18 cellular contexts compared by ENCODE assay signal in genomic region chr15:69116391-69116790, GRCh38. TPM values are rescaled to one million over a fixed set of nuclear protein-coding genes. Genes with fewer than 3 reads are reported as not detected.
A peak's percentile ranks its signal among the peaks of the same experiment; 100 is the strongest.
DNase-seq lines count a peak whose midpoint lies in the region; ATAC-seq, FAIRE-seq and TF ChIP-seq lines count a peak whose summit lies in the region.
"Had no signal": no experiment of that assay in that cellular context is flagged by ENCODE, and none has a peak within 500 bp of the region (broad histone marks: within the 10 kb centered on the region; RNA-seq: fewer than 3 reads in every experiment).

No MANE protein-coding gene starts in this region.

- H3K4me3 ChIP-seq in GM23338 = no peak overlapping the region
- H3K4me3 ChIP-seq in endodermal cell (ENCODE audit: low read length) = no peak overlapping the region
- no peak overlapping the region for H3K4me3 ChIP-seq in kidney (ENCODE audit: low read length in 2 of 2)
- H3K4me3 ChIP-seq: A549 had no signal

- intact Hi-C loops in kidney (cut with DNase I) = no loop called here

- H3K79me2 ChIP-seq in GM23338 (replicated peaks; ENCODE audit: insufficient read depth) = no peaks in the 10 kb centered on the region

- H3K9ac ChIP-seq in endodermal cell (ENCODE audit: extremely low read depth, low read length, poor library complexity, severe bottlenecking) (no peak overlapping the region), kidney (ENCODE audit: low read length in 2 of 2) (no peak overlapping the region)

- peaks cover 70% of the 10 kb centered on the region for H3K4me1 Mint-ChIP-seq in GM23338
- H3K4me1 Mint-ChIP-seq in endodermal cell = peaks cover 54% of the 10 kb centered on the region

- H3K27ac Mint-ChIP-seq in GM23338 = no peak overlapping the region
- no peak overlapping the region for H3K27ac Mint-ChIP-seq in endodermal cell
- H3K27ac Mint-ChIP-seq: CD4-positive, alpha-beta memory T cell had no signal

- WGBS in endodermal cell (ENCODE audit: insufficient coverage in 1 of 2, insufficient read length in 1 of 2), 2 experiments = 35 to 60% methylated on average over 1 to 3 of the region's 4 CpGs

- no peaks in the 10 kb centered on the region for H3K9me2 ChIP-seq in GM23338 (ENCODE audit: insufficient read depth)

- peak overlapping the region; percentile 48 for H3K4me2 ChIP-seq in GM23338
- H3K4me2 ChIP-seq: A549 had no signal

- H3K36me3 ChIP-seq in GM23338 (ENCODE audit: insufficient read depth) (no peaks in the 10 kb centered on the region), endodermal cell (ENCODE audit: control insufficient read depth, insufficient read depth, low read length) (no peaks in the 10 kb centered on the region), kidney (ENCODE audit: control insufficient read depth in 1 of 2, insufficient read depth in 2 of 2, low read length in 2 of 2) (no peaks in the 10 kb centered on the region)
- H3K36me3 ChIP-seq: BE2C had no signal

- peaks cover 66% of the 10 kb centered on the region for H3K27me3 ChIP-seq in GM23338 (ENCODE audit: insufficient read depth)
- no peaks in the 10 kb centered on the region for H3K27me3 ChIP-seq in endodermal cell (ENCODE audit: control insufficient read depth, insufficient read depth, low read length, poor library complexity, severe bottlenecking)
- H3K27me3 ChIP-seq: BE2C had no signal

- H3K9me3 Mint-ChIP-seq in GM23338 = no peaks in the 10 kb centered on the region; the same call in 2 of the 3 replicates
- H3K9me3 Mint-ChIP-seq in endodermal cell = no peaks in the 10 kb centered on the region
- H3K9me3 Mint-ChIP-seq: CD4-positive, alpha-beta memory T cell had no signal

- DNase-seq in GM23338 (ENCODE audit: low spot score) (peak; percentile 58), NCI-H69 (lab: John Stamatoyannopoulos, UW) (peak; percentile 28), endodermal cell (peak; percentile 65), islet precursor cell (peak; percentile 75), A172 (ENCODE audit: low spot score) (no peak), HK-2 (ENCODE audit: unreplicated experiment) (no peak), kidney (no peak)
- DNase-seq in activated CD4-positive, alpha-beta T cell treated with anti-CD3 and anti-CD28 coated beads for 1 hour = no peak
- DNase-seq: BE2C; CD4-positive, alpha-beta memory T cell; DMS79 had no signal

- no peak overlapping the region for H2AFZ ChIP-seq in GM23338

- H3K27ac ChIP-seq in GM23338 (ENCODE audit: low read depth) (no peak overlapping the region), endodermal cell (ENCODE audit: low read depth, low read length) (no peak overlapping the region), kidney (ENCODE audit: low read depth in 2 of 2, low read length in 2 of 2) (no peak overlapping the region)
- H3K27ac ChIP-seq: A549, C4-2B had no signal

- TF ChIP-seq CTCF in GM23338 (conservative IDR thresholded peaks at IDR 0.05; ENCODE audit: low read depth in 2 of 2) = no peak
- no peak for TF ChIP-seq CTCF in endodermal cell (conservative IDR thresholded peaks at IDR 0.05)
- TF ChIP-seq CTCF in kidney (IDR thresholded peaks at IDR 0.05; ENCODE audit: borderline replicate concordance, extremely low read depth, insufficient read depth) = no peak

- no peaks in the 10 kb centered on the region for H3K9me3 ChIP-seq in endodermal cell (ENCODE audit: control insufficient read depth, low read length)
- no peaks in the 10 kb centered on the region for H3K9me3 ChIP-seq in kidney (ENCODE audit: control insufficient read depth in 1 of 2, low read length in 2 of 2)
- H3K9me3 ChIP-seq: A549, BE2C had no signal

- no peaks in the 10 kb centered on the region for H3K36me3 Mint-ChIP-seq in GM23338 (ENCODE audit: low read depth)
- no peaks in the 10 kb centered on the region for H3K36me3 Mint-ChIP-seq in endodermal cell (ENCODE audit: low read depth)
- H3K36me3 Mint-ChIP-seq: CD4-positive, alpha-beta memory T cell had no signal

- H3K4me1 ChIP-seq in GM23338 (ENCODE audit: insufficient read depth) (peaks cover 59% of the 10 kb centered on the region), endodermal cell (ENCODE audit: control insufficient read depth, insufficient read depth, low read length) (peaks cover 22% of the 10 kb centered on the region), kidney (ENCODE audit: control insufficient read depth in 1 of 2, insufficient read depth in 1 of 2, low read depth in 1 of 2, low read length in 2 of 2) (no peaks in the 10 kb centered on the region)
- H3K4me1 ChIP-seq: A549 had no signal

- peaks cover 22% of the 10 kb centered on the region for H3F3A ChIP-seq in GM23338 (replicated peaks; ENCODE audit: low read depth)

- peak; percentile 49 for ATAC-seq in GM23338
- ATAC-seq: A549, HepG2 had no signal

- no peak for FAIRE-seq in kidney (lab: Jason Lieb, UNC)
- FAIRE-seq: A549, G401.6, GM12891, H54, HepG2, HTR-8/SVneo had no signal

- no peak overlapping the region for H3K4me3 Mint-ChIP-seq in GM23338
- H3K4me3 Mint-ChIP-seq in endodermal cell = no peak overlapping the region
- H3K4me3 Mint-ChIP-seq: CD4-positive, alpha-beta memory T cell had no signal

- peaks cover 53% of the 10 kb centered on the region for H3K27me3 Mint-ChIP-seq in GM23338 (ENCODE audit: insufficient read depth, low read depth, poor library complexity)
- H3K27me3 Mint-ChIP-seq in endodermal cell (ENCODE audit: insufficient read depth) = peaks cover 40% of the 10 kb centered on the region

- H4K20me1 ChIP-seq in GM23338 (replicated peaks; ENCODE audit: insufficient read depth) = no peaks in the 10 kb centered on the region

TF ChIP-seq in GM23338, 12 proteins besides CTCF, POLR2A, EP300 and RAD21:
- no peak for TF ChIP-seq REST (IDR thresholded peaks at IDR 0.05; ENCODE audit: unreplicated experiment)
- TF ChIP-seq ETS1 (IDR thresholded peaks at IDR 0.05) = no peak
- TF ChIP-seq ZNF331 (CRISPR knock-in tag; IDR thresholded peaks at IDR 0.05; ENCODE audit: low read depth) = no peak
- no peak for TF ChIP-seq EZH2phosphoT487 (IDR thresholded peaks at IDR 0.05; ENCODE audit: unreplicated experiment)

RNA-seq across cellular contexts. Expression of gene GLCE, which starts 44.0 kb away (rescaled TPM):
- 13.8 and 15.5 TPM in 2 replicates for total RNA-seq in GM23338 (2014; rRNA removed; shearing (Covaris generic))
- polyA plus RNA-seq in GM23338 (2016; fragmentation: Nextera tagmentation; extraction: Ambion mirVana) (6.5 and 7.5 TPM in 2 replicates), kidney (ENCODE audit: insufficient read depth, low read depth, low replicate concordance) (14.9 TPM)
- total RNA-seq in endodermal cell (10 to 100 TPM; 16.3 to 17.2 TPM), kidney (18.0 TPM)
- polyA plus RNA-seq in endodermal cell (2013, experiment 1 of 2) = 13.2 TPM
- polyA plus RNA-seq in endodermal cell (2013, experiment 2 of 2) = 13.6 TPM
- total RNA-seq in A172 (2014; rRNA removed; shearing (Covaris generic)) = 12.5 and 17.8 TPM in 2 replicates

Comparison
In these comparisons a context has a peak if more than half of its experiments do, and no peak if none do; other contexts are left out.
1. DNase-seq: peak in GM23338 (single experiment), NCI-H69 (single experiment), endodermal cell (single experiment) and islet precursor cell (single experiment); none in A172 (single experiment), HK-2 (single experiment), activated CD4-positive, alpha-beta T cell treated with anti-CD3 and anti-CD28 coated beads for 1 hour (single experiment) and kidney (single experiment).